Comparison of ENCODE assay signal across 2 cellular contexts in genomic region chr5:179147991-179148702, GRCh38.
TF ChIP-seq lines count a peak whose summit lies in the region.

No MANE protein-coding gene starts in this region.

TF ChIP-seq in GM23338, 12 proteins besides CTCF, POLR2A, EP300 and RAD21 (continued from another document):
- TF ChIP-seq REST (IDR thresholded peaks at IDR 0.05; ENCODE audit: unreplicated experiment) = no peak
- TF ChIP-seq ZNF114 (CRISPR knock-in tag; IDR thresholded peaks at IDR 0.05) = no peak
- no peak for TF ChIP-seq ZNF462 (CRISPR knock-in tag; IDR thresholded peaks at IDR 0.05)
- no peak for TF ChIP-seq ETS1 (IDR thresholded peaks at IDR 0.05)
- TF ChIP-seq EZH2 (IDR thresholded peaks at IDR 0.05; ENCODE audit: low read depth, unreplicated experiment) = no peak
- no peak for TF ChIP-seq NANOG (IDR thresholded peaks at IDR 0.05; ENCODE audit: borderline replicate concordance)
- no peak for TF ChIP-seq ZNF331 (CRISPR knock-in tag; IDR thresholded peaks at IDR 0.05; ENCODE audit: low read depth)
- no peak for TF ChIP-seq STAT1 (IDR thresholded peaks at IDR 0.05; ENCODE audit: unreplicated experiment)
- TF ChIP-seq EZH2phosphoT487 (IDR thresholded peaks at IDR 0.05; ENCODE audit: unreplicated experiment) = no peak
- no peak for TF ChIP-seq JUNB (IDR thresholded peaks at IDR 0.05; ENCODE audit: unreplicated experiment)

TF ChIP-seq in H1, 55 proteins besides CTCF, POLR2A, EP300 and RAD21 (continued from another document):
- TF ChIP-seq CTBP2 (IDR thresholded peaks at IDR 0.05; ENCODE audit: borderline replicate concordance, insufficient read depth, insufficient read length, low read length) (no peak), MAFK (IDR thresholded peaks at IDR 0.05; ENCODE audit: low read depth, low read length) (no peak), ZNF274 (IDR thresholded peaks at IDR 0.05; ENCODE audit: borderline replicate concordance, extremely low read depth, low read length) (no peak), TAF7 (optimal IDR thresholded peaks at IDR 0.05; ENCODE audit: borderline replicate concordance, low read depth, low read length) (no peak), EGR1 (IDR thresholded peaks at IDR 0.05; ENCODE audit: borderline replicate concordance, low read depth, low read length) (no peak), TBP (IDR thresholded peaks at IDR 0.05; ENCODE audit: low read depth, low read length) (no peak), BACH1 (IDR thresholded peaks at IDR 0.05; ENCODE audit: low read length) (no peak), CBX5 (IDR thresholded peaks at IDR 0.05; ENCODE audit: low read depth, low read length) (no peak), GABPA (IDR thresholded peaks at IDR 0.05; ENCODE audit: borderline replicate concordance, insufficient read depth, low read length) (no peak)
